Comparison of ENCODE assay signal across 9 cellular contexts in the genomic region with DNA sequence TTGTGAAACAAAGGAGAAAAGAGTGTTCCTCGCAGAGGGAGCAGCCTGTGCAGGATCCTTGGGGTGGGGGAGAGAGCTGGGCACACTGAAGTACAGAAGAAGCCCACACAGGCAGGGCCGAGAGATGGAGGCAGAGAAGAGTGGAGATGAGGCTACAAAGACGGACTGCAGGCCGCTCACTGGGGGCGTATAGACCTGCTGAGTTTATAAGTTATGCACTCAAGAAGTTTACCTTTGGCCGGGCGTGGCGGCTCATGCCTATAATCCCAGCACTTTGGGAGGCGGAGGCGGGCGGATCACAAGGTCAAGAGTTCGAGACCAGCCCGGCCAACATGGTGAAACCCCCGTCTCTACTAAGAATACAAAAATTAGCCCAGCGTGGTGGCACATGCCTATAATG. TPM values are rescaled to one million over a fixed set of nuclear protein-coding genes. Genes with fewer than 3 reads are reported as not detected.
DNase-seq lines count a peak whose midpoint lies in the region; ATAC-seq, FAIRE-seq and TF ChIP-seq lines count a peak whose summit lies in the region.
"Not testable (repeated sequence)": the region's sequence is repeated elsewhere in the genome, so short reads cannot be mapped to it uniquely, and the experiment has no call there.
"Had no signal": no experiment of that assay in that cellular context is flagged by ENCODE, and none has a peak within 500 bp of the region (broad histone marks: within the 10 kb centered on the region; RNA-seq: fewer than 3 reads in every experiment).

No MANE protein-coding gene starts in this region.

- H3F3A ChIP-seq in PC-3 (ENCODE audit: low read length, unreplicated experiment): not testable (repeated sequence)

- H3K9me2 ChIP-seq in PC-3 (replicated peaks; ENCODE audit: low read length): not testable (repeated sequence)

- not testable (repeated sequence) for H2BK5ac ChIP-seq in H9 (ENCODE audit: insufficient read length, low read length)

- H3K4me1 ChIP-seq in ACC112 (ENCODE audit: control insufficient read depth, insufficient read depth, low read length, unreplicated experiment); H9 (ENCODE audit: insufficient read depth, low read length); stomach: not testable (repeated sequence)
- H3K4me1 ChIP-seq in PC-3 (ENCODE audit: insufficient read depth, low read length): peaks cover 23% of the 10 kb centered on the region
- H3K4me1 ChIP-seq in mucosa of stomach (ENCODE audit: control insufficient read depth, insufficient read depth, low read length): peaks cover 16% of the 10 kb centered on the region

- not testable (repeated sequence) for H2BK12ac ChIP-seq in H9 (ENCODE audit: insufficient read length, low read depth, low read length)

- peaks cover 20 to 22% of the 10 kb centered on the region in 2 experiments for H3K4me1 Mint-ChIP-seq in H9

- H3K36me3 ChIP-seq in ACC112 (ENCODE audit: insufficient read depth, low read length); PC-3 (ENCODE audit: low read depth, low read length); bronchial epithelial cell (ENCODE audit: control insufficient read depth, insufficient read depth, low read length); mucosa of stomach (ENCODE audit: control insufficient read depth, insufficient read depth, low read length); stomach: not testable (repeated sequence)

- not testable (repeated sequence) for H3K18ac ChIP-seq in H9 (ENCODE audit: insufficient read length, low read depth, low read length)

- not testable (repeated sequence) for H3K9me3 Mint-ChIP-seq in H9

- H4K8ac ChIP-seq in H9 (replicated peaks; ENCODE audit: insufficient read length, low read depth, low read length): not testable (repeated sequence)

- H3K36me3 Mint-ChIP-seq in H9 (ENCODE audit: insufficient read depth in 1 of 3, low read depth in 3 of 3): not testable (repeated sequence)

- FAIRE-seq in bronchial epithelial cell (lab: Jason Lieb, UNC): not testable (repeated sequence)

- H4K5ac ChIP-seq in H9 (ENCODE audit: insufficient read length, low read depth, low read length): not testable (repeated sequence)

- H2AK5ac ChIP-seq in H9 (ENCODE audit: insufficient read length, low read length): not testable (repeated sequence)

- H3K79me2 ChIP-seq in ACC112 (ENCODE audit: control insufficient read depth, insufficient read depth, low read length, unreplicated experiment); H9 (ENCODE audit: insufficient read depth, low read length); PC-3 (ENCODE audit: low read length): not testable (repeated sequence)

- H3K4me2 ChIP-seq in H9 (ENCODE audit: insufficient read depth, insufficient read length, low read length): not testable (repeated sequence)
- H3K4me2 ChIP-seq in PC-3 (ENCODE audit: low read length): peak overlapping the region; percentile 11

- not testable (repeated sequence) for H3T11ph ChIP-seq in H9 (ENCODE audit: low read length)

- ATAC-seq in PC-3: not testable (repeated sequence)
- ATAC-seq in esophagus mucosa: peak; percentile 5

- not testable (repeated sequence) for H3K23ac ChIP-seq in H9 (ENCODE audit: insufficient read length, low read depth, low read length)

- POLR2A ChIA-PET in PC-3 (lab: Charles Lee; ENCODE audit: unreplicated experiment): not testable (repeated sequence)

- not testable (repeated sequence) for H3K27ac Mint-ChIP-seq in H9

- H4K91ac ChIP-seq in H9 (ENCODE audit: insufficient read length, low read depth, low read length): not testable (repeated sequence)

- TF ChIP-seq POLR2A in stomach (IDR thresholded peaks at IDR 0.05): not testable (repeated sequence)

- peak; percentile 13 for DNase-seq in H9
- not testable (repeated sequence) for DNase-seq in PC-3; bronchial epithelial cell (ENCODE audit: low read depth); stomach
- peak; percentile 36 for DNase-seq in cardiac septum (ENCODE audit: low spot score)

- no CpG with 5 or more reads among the region's 15 CpGs for WGBS in H9 (ENCODE audit: extremely low coverage, insufficient read length, low lambda C conversion rate)
- 63 to 88% (median 66%) methylated on average over 14 to 15 of the region's 15 CpGs for WGBS in stomach, 5 donors

- not testable (repeated sequence) for H4K20me1 ChIP-seq in H9 (ENCODE audit: control insufficient read depth, insufficient read depth, insufficient read length); PC-3 (ENCODE audit: low read length)

- not testable (repeated sequence) for TF ChIP-seq CTCF in H9 (conservative IDR thresholded peaks at IDR 0.05); PC-3 (conservative IDR thresholded peaks at IDR 0.05; ENCODE audit: low read depth, low read length); bronchial epithelial cell (IDR thresholded peaks at IDR 0.05; ENCODE audit: insufficient read depth, low read length, severe bottlenecking); stomach (IDR thresholded peaks at IDR 0.05)

- not testable (repeated sequence) for H3K4me3 Mint-ChIP-seq in H9

- not testable (repeated sequence) for TF ChIP-seq EP300 in stomach (IDR thresholded peaks at IDR 0.05)

- H3K4me3 ChIP-seq in ACC112 (ENCODE audit: low read depth, low read length) (peak overlapping the region; percentile 60), bronchial epithelial cell (ENCODE audit: low read depth, low read length) (peak overlapping the region; percentile 57), mucosa of stomach (ENCODE audit: low read length) (peak overlapping the region; percentile 23), stomach (peak overlapping the region; percentile 5 to 34 (median 26))
- H3K4me3 ChIP-seq in PC-3 (ENCODE audit: low read length): not testable (repeated sequence)

- intact Hi-C loops in PC-3 (cut with micrococcal nuclease): loop anchor here (1.0 to 2.0 kb wide), 4 partner anchors 15 to 70 kb away; a partner anchor contains a TSS
- intact Hi-C loops in cardiac septum (cut with DNase I); stomach (cut with DNase I; ENCODE audit: low total_unique reads): not testable (repeated sequence)

- H3K56ac ChIP-seq in H9 (ENCODE audit: insufficient read length, low read depth, low read length): not testable (repeated sequence)

- H2AFZ ChIP-seq in ACC112 (ENCODE audit: low read length, unreplicated experiment); H9 (ENCODE audit: low read length): not testable (repeated sequence)
- peak overlapping the region; percentile 33; the same call in 1 of the 2 replicates for H2AFZ ChIP-seq in PC-3 (ENCODE audit: low read length)

- not testable (repeated sequence) for H2BK20ac ChIP-seq in H9 (ENCODE audit: low read depth, low read length, poor library complexity, severe bottlenecking)

- not testable (repeated sequence) for H3K23me2 ChIP-seq in H9 (ENCODE audit: insufficient read length, low read depth, low read length, poor library complexity, severe bottlenecking)

- H3K14ac ChIP-seq in H9 (ENCODE audit: insufficient read depth, low read length): not testable (repeated sequence)

- not testable (repeated sequence) for H2BK15ac ChIP-seq in H9 (ENCODE audit: low read depth, low read length)

- CTCF ChIA-PET in PC-3 (lab: Charles Lee): interaction anchor here (0.6 kb wide), 1 partner anchor 46 kb away, joined by 3 read pairs; no protein-coding TSS in a partner anchor

- H2BK120ac ChIP-seq in H9 (ENCODE audit: low read depth, low read length, poor library complexity, severe bottlenecking): not testable (repeated sequence)

- BruUV-seq in PC-3 (replicated peaks; lab: Mats Ljungman, UMichigan): not testable (repeated sequence)

- not testable (repeated sequence) for H3K9ac ChIP-seq in H9 (ENCODE audit: extremely low read depth, insufficient read length, low read length)
- peak overlapping the region; percentile 5; the same call in 1 of the 2 replicates for H3K9ac ChIP-seq in PC-3 (ENCODE audit: low read length)
- peak overlapping the region; percentile 66 for H3K9ac ChIP-seq in mucosa of stomach (ENCODE audit: low read length)

- H3K27me3 ChIP-seq in ACC112 (ENCODE audit: insufficient read depth, low read length); H9 (ENCODE audit: insufficient read depth, low read length); PC-3 (ENCODE audit: low read length); bronchial epithelial cell (ENCODE audit: control insufficient read depth, insufficient read depth, low read length); mucosa of stomach (ENCODE audit: control insufficient read depth, insufficient read depth, low read length); stomach: not testable (repeated sequence)

- not testable (repeated sequence) for H3K4ac ChIP-seq in H9 (ENCODE audit: low read depth, low read length)

- H3K27ac ChIP-seq in ACC112 (ENCODE audit: low read depth, low read length) (peak overlapping the region; percentile 39; the same call in 1 of the 2 replicates), PC-3 (ENCODE audit: low read length) (peak overlapping the region; percentile 61), stomach (peak overlapping the region; percentile 69 to 80 (median 73))
- H3K27ac ChIP-seq in H9 (ENCODE audit: insufficient read length, low read depth, low read length): not testable (repeated sequence)

- not testable (repeated sequence) for H3K9me3 ChIP-seq in H9 (ENCODE audit: control insufficient read depth, low read depth, low read length); PC-3 (ENCODE audit: low read length); mucosa of stomach (ENCODE audit: control insufficient read depth, low read length); stomach

- H3K79me1 ChIP-seq in H9 (ENCODE audit: insufficient read depth, low read depth, low read length, poor library complexity, severe bottlenecking): not testable (repeated sequence)

- not testable (repeated sequence) for H3K27me3 Mint-ChIP-seq in H9 (ENCODE audit: low read depth)

RNA-seq across cellular contexts. Expression of a gene that starts 7.6 kb away (rescaled TPM):
- total RNA-seq in H9 (2021) (not detected in 2 replicates), PC-3 (2014; rRNA removed) (5.9 and 8.7 TPM in 2 replicates), bronchial epithelial cell (10.0 and 16.6 TPM in 2 replicates), esophagus mucosa (0.28 TPM), cardiac septum (not detected), stomach (not detected)
- under 1 TPM in 1 of 3 donors, not detected in 2; 0.87 TPM for polyA plus RNA-seq in stomach
- total RNA-seq: GM23338 had no signal
- polyA plus RNA-seq: GM23338 had no signal

RNA-seq across cellular contexts. Expression of a gene that starts 16.2 kb away (rescaled TPM):
- 11.3 and 12.3 TPM in 2 replicates for total RNA-seq in H9 (2021)
- 15.6 and 19.9 TPM in 2 replicates for total RNA-seq in PC-3 (2014; rRNA removed)
- total RNA-seq in bronchial epithelial cell: 6.3 and 16.8 TPM in 2 replicates
- 13.0 TPM for total RNA-seq in esophagus mucosa
- total RNA-seq in cardiac septum: not detected
- 10 to 100 TPM in 3 of 5 donors, 1 to 10 TPM in 2; 4.9 to 36.2 (median 15.6) TPM for total RNA-seq in stomach
- 1 to 10 TPM; 2.0 to 8.2 (median 7.3) TPM for polyA plus RNA-seq in stomach

RNA-seq across cellular contexts. Expression of a gene that starts 36.3 kb away (rescaled TPM):
- total RNA-seq in H9 (2021) (76.7 and 80.5 TPM in 2 replicates), PC-3 (2014; rRNA removed) (1,281 and 1,584 TPM in 2 replicates), bronchial epithelial cell (265 and 283 TPM in 2 replicates), esophagus mucosa (406 TPM), cardiac septum (103 TPM), stomach (100 to 1,000 TPM in 4 of 5 donors, 10 to 100 TPM in 1; 49.0 to 445 (median 239) TPM)
- polyA plus RNA-seq in stomach: 1,000 to 10,000 TPM in 1 of 3 donors, 100 to 1,000 TPM in 2; 306 to 1,290 (median 583) TPM
